Comparison of ENCODE assay signal across 18 cellular contexts in the genomic region with DNA sequence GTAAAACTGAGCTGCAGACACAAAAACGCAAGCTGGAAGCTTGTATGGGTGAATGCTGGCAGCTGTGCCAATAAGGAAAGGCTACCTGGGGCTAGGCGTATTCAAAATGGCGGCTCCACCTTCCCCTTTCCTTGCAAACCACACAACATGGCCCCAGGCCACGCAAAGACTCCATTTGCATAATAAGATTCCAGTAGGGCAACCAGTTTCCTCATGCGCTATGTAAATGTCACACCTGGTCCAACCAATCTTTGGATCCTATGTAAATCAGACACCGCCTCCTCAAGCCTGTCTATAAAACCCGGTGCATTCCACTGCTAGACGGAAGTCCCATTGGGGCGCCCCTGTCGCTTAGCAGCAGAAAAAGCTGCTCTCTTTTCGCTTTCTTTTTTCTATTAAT.
"Had no signal": no experiment of that assay in that cellular context is flagged by ENCODE, and none has a peak within 500 bp of the region (broad histone marks: within the 10 kb centered on the region; RNA-seq: fewer than 3 reads in every experiment).

No MANE protein-coding gene starts in this region.

- H3K9me3 ChIP-seq: adrenal gland, gastrocnemius medialis, neutrophil had no signal

- H3K36me3 ChIP-seq: adrenal gland, gastrocnemius medialis, left lung, neutrophil, tibial artery had no signal

- DNase-seq: activated CD4-positive, alpha-beta memory T cell treated with anti-CD3 and anti-CD28 coated beads for 36 hours; activated CD4-positive, CD25-positive, alpha-beta regulatory T cell treated with anti-CD3 and anti-CD28 coated beads, Interleukin-2, amount 50 U/mL, for 72 hours; activated CD8-positive, alpha-beta memory T cell treated with anti-CD3 and anti-CD28 coated beads, Interleukin-2, amount 10 ng/mL, durations not matched to agents 7 days and 5 days; activated T-cell treated with anti-CD3 and anti-CD28 coated beads, Interleukin-2, amount 50 U/mL, for 1 hour; adrenal gland; dermis blood vessel endothelial cell; effector memory CD8-positive, alpha-beta T cell; gastrocnemius medialis; left lung; naive B cell; posterior cingulate gyrus; retina; stimulated activated CD4-positive, alpha-beta T cell treated with anti-CD3 and anti-CD28 coated beads, Interleukin-2, amount 100 ng/mL, for 48 hours; stimulated activated naive B cell treated with anti-CD40 and anti-IgM and Interleukin-4, amounts not matched to agents 10 μg/mL and 1 μg/mL and 100 μg/mL, for 72 hours; T-helper 9 cell; tibial artery had no signal

- H3K4me3 ChIP-seq: adrenal gland, gastrocnemius medialis, left lung, tibial artery had no signal

- H3K27ac ChIP-seq: adrenal gland, epithelial cell of prostate, gastrocnemius medialis, left lung, neutrophil, tibial artery had no signal

- H3K4me1 ChIP-seq: adrenal gland, gastrocnemius medialis, left lung had no signal

- H3K27me3 ChIP-seq: adrenal gland, gastrocnemius medialis, left lung, neutrophil, tibial artery had no signal
